ENCODE assay signal across 8 cellular contexts in the genomic region with DNA sequence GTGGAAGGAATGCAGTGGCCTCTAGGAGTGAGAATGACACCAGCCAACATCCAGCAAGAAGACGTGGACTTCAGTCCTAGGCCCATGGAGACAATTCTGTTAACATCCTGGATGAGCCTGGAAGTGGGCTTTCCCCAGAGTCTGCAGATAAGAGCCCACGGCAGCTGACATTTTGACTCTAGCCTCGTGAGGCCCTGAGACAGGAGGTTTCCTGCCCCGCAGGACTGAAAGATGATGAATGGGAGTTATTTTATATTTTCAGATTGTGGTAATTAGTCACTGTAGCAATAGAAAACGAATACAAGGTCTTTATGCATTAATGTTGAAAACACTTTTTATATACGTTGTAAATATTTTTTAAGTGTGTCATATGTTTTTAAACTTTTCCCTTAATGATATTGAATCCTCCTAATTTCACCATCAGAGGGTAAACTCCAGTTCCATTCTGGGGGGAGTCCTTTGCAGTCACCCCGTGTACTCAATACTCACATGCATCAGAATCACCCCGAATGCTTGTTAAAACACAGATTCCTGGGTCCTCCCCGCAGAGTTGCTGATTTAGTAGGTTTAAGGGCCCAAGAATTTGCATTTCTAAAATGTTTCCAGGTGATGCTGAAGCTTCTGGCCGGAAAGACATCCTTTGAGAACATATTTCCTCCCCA. TPM values are rescaled to one million over a fixed set of nuclear protein-coding genes. Genes with fewer than 3 reads are reported as not detected.
DNase-seq lines count a peak whose midpoint lies in the region; ATAC-seq, FAIRE-seq and TF ChIP-seq lines count a peak whose summit lies in the region.

No MANE protein-coding gene starts in this region.

- no peaks in the 10 kb centered on the region for H3K36me3 ChIP-seq in bronchial epithelial cell (ENCODE audit: control insufficient read depth, insufficient read depth, low read length)
- H3K36me3 ChIP-seq in naive thymus-derived CD4-positive, alpha-beta T cell (ENCODE audit: control insufficient read depth in 2 of 3, insufficient read depth in 3 of 3, low read length in 3 of 3), result peaks cover 0 to 5% (median 0%) of the 10 kb centered on the region in 3 experiments

- H3K27me3 Mint-ChIP-seq in IgD-negative memory B cell, result peaks cover 13% of the 10 kb centered on the region
- peaks cover 0 to 27% (median 0%) of the 10 kb centered on the region in 5 donors for H3K27me3 Mint-ChIP-seq in naive thymus-derived CD4-positive, alpha-beta T cell

- CTCF ChIA-PET in naive thymus-derived CD4-positive, alpha-beta T cell (lab: Charles Lee), result no interaction called here

- peak overlapping the region; percentile 81 to 92 (median 88) for H3K4me3 Mint-ChIP-seq in IgD-negative memory B cell
- H3K4me3 Mint-ChIP-seq in naive thymus-derived CD4-positive, alpha-beta T cell, result peak overlapping the region; percentile 62 to 87 (median 80)

- POLR2A ChIA-PET in naive thymus-derived CD4-positive, alpha-beta T cell (lab: Charles Lee), result interaction anchor here (0.7 to 1.5 kb wide), 3 partner anchors 9 to 264 kb away, joined by 3 read pairs; no protein-coding TSS in a partner anchor

- peak overlapping the region; percentile 73 for H3K4me3 ChIP-seq in bronchial epithelial cell (ENCODE audit: low read depth, low read length)
- peak overlapping the region; percentile 85 for H3K4me3 ChIP-seq in naive thymus-derived CD4-positive, alpha-beta T cell (ENCODE audit: low read length)

- TF ChIP-seq CTCF in C4-2B (conservative IDR thresholded peaks at IDR 0.05) (no peak), bronchial epithelial cell (IDR thresholded peaks at IDR 0.05; ENCODE audit: insufficient read depth, low read length, severe bottlenecking) (no peak)

- no peaks in the 10 kb centered on the region for H3K9me3 Mint-ChIP-seq in IgD-negative memory B cell
- no peaks in the 10 kb centered on the region for H3K9me3 Mint-ChIP-seq in naive thymus-derived CD4-positive, alpha-beta T cell

- no peak for FAIRE-seq in bronchial epithelial cell (lab: Jason Lieb, UNC)

- DNase-seq in bronchial epithelial cell (ENCODE audit: low read depth) (no peak), DMS79 (lab: John Stamatoyannopoulos, UW) (no peak), cerebellum (ENCODE audit: low spot score) (no peak), NCI-H510A treated with DMSO at 0.1 percent for 48 hours (lab: John Stamatoyannopoulos, UW) (no peak)
- no peak for DNase-seq in naive thymus-derived CD4-positive, alpha-beta T cell
- no peak for DNase-seq in activated effector memory CD4-positive, alpha-beta T cell treated with Interleukin-2 at 50 U/mL for 16 hours

- H3K36me3 Mint-ChIP-seq in IgD-negative memory B cell, result no peaks in the 10 kb centered on the region
- no peaks in the 10 kb centered on the region for H3K36me3 Mint-ChIP-seq in naive thymus-derived CD4-positive, alpha-beta T cell

- intact Hi-C loops in naive thymus-derived CD4-positive, alpha-beta T cell (cut with micrococcal nuclease), result loop anchor here (1.0 to 5.0 kb wide), 12 partner anchors 41 to 1223 kb away; a partner anchor contains a TSS

- H3K4me1 Mint-ChIP-seq in IgD-negative memory B cell, result peaks cover 24 to 28% (median 27%) of the 10 kb centered on the region in 3 donors
- peaks cover 4 to 35% (median 29%) of the 10 kb centered on the region in 7 donors for H3K4me1 Mint-ChIP-seq in naive thymus-derived CD4-positive, alpha-beta T cell

- H3K9me3 ChIP-seq in naive thymus-derived CD4-positive, alpha-beta T cell (ENCODE audit: control insufficient read depth in 2 of 3, low read length in 3 of 3), result no peaks in the 10 kb centered on the region

- ATAC-seq in naive thymus-derived CD4-positive, alpha-beta T cell, result peak; percentile 10

- peak overlapping the region; percentile 93; the same call in 1 of the 2 replicates for H3K27ac ChIP-seq in C4-2B
- peak overlapping the region; percentile 98 for H3K27ac ChIP-seq in naive thymus-derived CD4-positive, alpha-beta T cell (ENCODE audit: low read depth, low read length)

- no peaks in the 10 kb centered on the region for H3K27me3 ChIP-seq in bronchial epithelial cell (ENCODE audit: control insufficient read depth, insufficient read depth, low read length)
- no peaks in the 10 kb centered on the region for H3K27me3 ChIP-seq in naive thymus-derived CD4-positive, alpha-beta T cell (ENCODE audit: control insufficient read depth in 2 of 2, insufficient read depth in 2 of 2, low read length in 2 of 2)

- peaks cover 12 to 16% of the 10 kb centered on the region in 2 donors for H3K4me1 ChIP-seq in naive thymus-derived CD4-positive, alpha-beta T cell (ENCODE audit: control insufficient read depth in 2 of 2, insufficient read depth in 2 of 2, low read length in 2 of 2)

- H3K27ac Mint-ChIP-seq in IgD-negative memory B cell, result peak overlapping the region; percentile 86 to 97 (median 87)
- peak overlapping the region in 8 of 9 donors; percentile 55 to 91 (median 84) for H3K27ac Mint-ChIP-seq in naive thymus-derived CD4-positive, alpha-beta T cell

RNA-seq across cellular contexts. Expression of a gene that starts 0.5 kb away (rescaled TPM):
- polyA plus RNA-seq in IgD-negative memory B cell, result 5.7 TPM
- total RNA-seq in bronchial epithelial cell (4.5 and 6.5 TPM in 2 replicates), cerebellum (14.2 TPM)
- total RNA-seq in naive thymus-derived CD4-positive, alpha-beta T cell, result 10 to 100 TPM; 11.9 to 29.4 (median 21.3) TPM
- 1 to 10 TPM; 3.3 to 5.4 TPM for polyA plus RNA-seq in naive thymus-derived CD4-positive, alpha-beta T cell

RNA-seq across cellular contexts. Expression of a gene that starts 35.1 kb away (rescaled TPM):
- not detected for polyA plus RNA-seq in IgD-negative memory B cell
- total RNA-seq in bronchial epithelial cell, result 0.53 TPM in 1 of 2 replicates, not detected in the other
- not detected for total RNA-seq in naive thymus-derived CD4-positive, alpha-beta T cell
- not detected for polyA plus RNA-seq in naive thymus-derived CD4-positive, alpha-beta T cell
- total RNA-seq in cerebellum, result 2.0 TPM
